ENCODE assay signal across 8 cellular contexts in genomic region chr2:97589257-97589597, GRCh38. TPM values are rescaled to one million over a fixed set of nuclear protein-coding genes. Genes with fewer than 3 reads are reported as not detected.
DNase-seq lines count a peak whose midpoint lies in the region; ATAC-seq and TF ChIP-seq lines count a peak whose summit lies in the region.
"Not testable (repeated sequence)": the region's sequence is repeated elsewhere in the genome, so short reads cannot be mapped to it uniquely, and the experiment has no call there.

No MANE protein-coding gene starts in this region.

- H3K27me3 ChIP-seq in ACC112 (ENCODE audit: insufficient read depth, low read length); NT2/D1 (ENCODE audit: insufficient read depth, insufficient read length); right cardiac atrium (ENCODE audit: control insufficient read depth, insufficient read depth); spleen (replicated peaks in 1 of 7): not testable (repeated sequence)

- not testable (repeated sequence) for H3K36me3 ChIP-seq in ACC112 (ENCODE audit: insufficient read depth, low read length); NT2/D1 (ENCODE audit: insufficient read depth, insufficient read length, low read length); spleen

- intact Hi-C loops in right cardiac atrium (cut with DNase I); spleen (cut with DNase I; ENCODE audit: low total_unique reads): not testable (repeated sequence)

- not testable (repeated sequence) for DNase-seq in NT2/D1 (ENCODE audit: low read depth, low spot score); activated T-cell treated with anti-CD3 and anti-CD28 coated beads, Interleukin-2, amount 50 U/mL, for 4 hours; naive B cell
- DNase-seq in right cardiac atrium (peak in 1 of 3 donors; percentile 27), spleen (peak; percentile 73)

- H3K27ac Mint-ChIP-seq in naive B cell: peak overlapping the region; percentile 90 to 98 (median 98)

- H3K9ac ChIP-seq in NT2/D1 (ENCODE audit: insufficient read length, low read depth): peak overlapping the region; percentile 67

- not testable (repeated sequence) for H3K36me3 Mint-ChIP-seq in activated T-cell treated with anti-CD3 and anti-CD28 coated beads, Interleukin-2, amount 50 U/mL, for 4 hours (ENCODE audit: insufficient read depth); naive B cell

- not testable (repeated sequence) for TF ChIP-seq CTCF in spleen (IDR thresholded peaks at IDR 0.05 in 8 of 11, conservative IDR thresholded peaks at IDR 0.05 in 3 of 11)

- not testable (repeated sequence) for H3K27me3 Mint-ChIP-seq in activated T-cell treated with anti-CD3 and anti-CD28 coated beads, Interleukin-2, amount 50 U/mL, for 4 hours (ENCODE audit: low read depth); naive B cell

- not testable (repeated sequence) for H3K4me1 Mint-ChIP-seq in activated T-cell treated with anti-CD3 and anti-CD28 coated beads, Interleukin-2, amount 50 U/mL, for 4 hours (ENCODE audit: low read depth); naive B cell

- WGBS in right cardiac atrium: 1% methylated on average over 10 of the region's 14 CpGs
- WGBS in spleen, 5 donors: 0 to 2% (median 0%) methylated on average over 2 to 11 of the region's 14 CpGs

- H3K4me3 Mint-ChIP-seq in activated T-cell treated with anti-CD3 and anti-CD28 coated beads, Interleukin-2, amount 50 U/mL, for 4 hours: peak overlapping the region; percentile 95
- peak overlapping the region; percentile 91 to 99 (median 98) for H3K4me3 Mint-ChIP-seq in naive B cell

- H3K9me3 Mint-ChIP-seq in activated T-cell treated with anti-CD3 and anti-CD28 coated beads, Interleukin-2, amount 50 U/mL, for 4 hours; naive B cell: not testable (repeated sequence)

- peak overlapping the region; percentile 41; the same call in 1 of the 2 replicates for H3K27ac ChIP-seq in ACC112 (ENCODE audit: low read depth, low read length)
- peak overlapping the region; percentile 79 for H3K27ac ChIP-seq in cingulate gyrus (ENCODE audit: low read depth, low read length)
- peak overlapping the region; percentile 78 for H3K27ac ChIP-seq in right cardiac atrium (ENCODE audit: low read length)
- peak overlapping the region; percentile 68 to 97 (median 90) for H3K27ac ChIP-seq in spleen

- not testable (repeated sequence) for TF ChIP-seq POLR2A in spleen (IDR thresholded peaks at IDR 0.05)

- ATAC-seq in GM21529 (IDR thresholded peaks at IDR 0.05; ENCODE audit: unreplicated experiment) (peak; percentile 36), right cardiac atrium (peak in 1 of 2 donors; percentile 33)
- not testable (repeated sequence) for ATAC-seq in activated T-cell treated with anti-CD3 and anti-CD28 coated beads, Interleukin-2, amount 50 U/mL, for 4 hours; naive B cell (ENCODE audit: low read depth in 2 of 2)

- H2AFZ ChIP-seq in ACC112 (ENCODE audit: low read length, unreplicated experiment): not testable (repeated sequence)

- H3K4me3 ChIP-seq in ACC112 (ENCODE audit: low read depth, low read length) (peak overlapping the region; percentile 88), NT2/D1 (ENCODE audit: insufficient read length, low read depth) (peak overlapping the region; percentile 37), right cardiac atrium (ENCODE audit: low read length) (peak overlapping the region; percentile 86), spleen (peak overlapping the region; percentile 30 to 82 (median 60))

- H3K79me2 ChIP-seq in ACC112 (ENCODE audit: control insufficient read depth, insufficient read depth, low read length, unreplicated experiment): not testable (repeated sequence)

- H3K9me3 ChIP-seq in NT2/D1 (ENCODE audit: insufficient read depth, low read length); right cardiac atrium (ENCODE audit: control insufficient read depth, low read length); spleen: not testable (repeated sequence)

- not testable (repeated sequence) for H3K4me1 ChIP-seq in ACC112 (ENCODE audit: control insufficient read depth, insufficient read depth, low read length, unreplicated experiment); NT2/D1 (ENCODE audit: insufficient read depth, insufficient read length); right cardiac atrium (ENCODE audit: control insufficient read depth, insufficient read depth, low read length)
- peaks cover 0 to 12% (median 3%) of the 10 kb centered on the region in 6 donors for H3K4me1 ChIP-seq in spleen

RNA-seq across cellular contexts. Expression of gene ANKRD36B, which starts 0.5 kb away (rescaled TPM):
- 10 to 100 TPM; 12.2 to 17.3 (median 13.7) TPM for total RNA-seq in activated T-cell treated with anti-CD3 and anti-CD28 coated beads, Interleukin-2, amount 50 U/mL, for 4 hours
- 1 to 10 TPM; 7.5 to 9.3 (median 8.8) TPM for total RNA-seq in right cardiac atrium
- polyA plus RNA-seq in right cardiac atrium: 4.8 TPM
- 10 to 100 TPM in 4 of 6 donors, 1 to 10 TPM in 2; 4.2 to 28.7 (median 10.5) TPM for polyA plus RNA-seq in naive B cell (ENCODE audit: low read depth in 6 of 6)
- 100 to 1,000 TPM in 1 of 7 donors, 10 to 100 TPM in 6; 31.4 to 109 (median 51.9) TPM for total RNA-seq in spleen
- 10 to 100 TPM; 11.2 to 16.8 (median 14.1) TPM for polyA plus RNA-seq in spleen

RNA-seq across cellular contexts. Expression of gene COX5B, which starts 56.6 kb away (rescaled TPM):
- 100 to 1,000 TPM; 198 to 216 (median 215) TPM for total RNA-seq in activated T-cell treated with anti-CD3 and anti-CD28 coated beads, Interleukin-2, amount 50 U/mL, for 4 hours
- total RNA-seq in right cardiac atrium (1,000 to 10,000 TPM in 3 of 4 donors, 100 to 1,000 TPM in 1; 893 to 1,145 (median 1,032) TPM), spleen (100 to 1,000 TPM; 138 to 284 (median 167) TPM)
- polyA plus RNA-seq in right cardiac atrium (2,498 TPM), naive B cell (ENCODE audit: low read depth in 6 of 6) (100 to 1,000 TPM; 280 to 362 (median 320) TPM), spleen (100 to 1,000 TPM; 291 to 341 (median 300) TPM)

Comparison
In these comparisons a context has a peak if more than half of its experiments do, and no peak if none do; other contexts are left out.
1. H3K4me3 ChIP-seq: peak in every context shown above with its lines; median percentile 88 in ACC112; 86 in right cardiac atrium; 60 in spleen; 37 in NT2/D1.